Comparison of ENCODE assay signal across 8 cellular contexts in the genomic region with DNA sequence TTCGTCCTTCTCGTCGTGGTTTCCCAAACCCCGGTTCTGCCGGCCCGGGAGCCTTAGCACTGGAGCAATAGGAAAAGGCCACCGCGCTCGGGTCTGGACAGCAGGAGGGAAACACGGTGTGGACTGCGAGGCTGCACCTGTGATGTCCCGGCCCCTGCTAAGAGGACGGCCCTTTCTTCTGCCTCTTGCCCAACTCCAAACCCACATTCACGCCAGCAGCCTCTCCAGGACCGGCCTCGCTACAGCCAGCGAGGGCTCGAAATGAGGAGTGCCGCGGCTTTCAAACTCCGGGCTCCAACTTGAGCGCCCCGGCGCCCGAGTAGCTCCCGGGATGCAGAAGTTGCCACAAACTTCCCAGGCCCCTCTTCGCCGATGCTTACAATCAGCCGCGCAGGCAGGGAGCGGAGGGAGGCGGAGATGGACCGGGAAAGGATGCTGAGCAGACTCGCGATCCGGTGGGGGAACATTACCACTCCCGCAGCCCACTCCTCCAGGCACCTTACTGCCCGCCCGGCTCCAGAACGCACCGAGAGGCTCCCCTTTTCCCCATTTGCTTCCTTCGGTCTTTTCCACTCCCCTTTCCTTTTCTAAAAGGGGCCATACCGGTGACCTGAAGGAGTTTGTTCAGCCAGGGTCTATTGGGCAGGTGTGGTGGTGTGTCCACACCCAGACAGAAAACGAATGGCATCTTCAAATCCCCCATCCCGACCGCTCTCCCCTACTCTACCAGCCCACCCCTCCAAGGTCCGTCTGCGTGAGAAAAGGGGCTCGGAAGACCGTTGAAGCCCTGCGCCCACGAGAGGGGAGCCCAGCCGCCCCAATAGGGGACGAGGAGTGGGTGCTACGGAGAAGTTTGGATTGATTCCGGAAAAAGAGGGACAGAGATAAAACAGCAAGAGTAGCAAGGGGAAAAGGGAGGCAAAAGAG. TPM values are rescaled to one million over a fixed set of nuclear protein-coding genes. Genes with fewer than 3 reads are reported as not detected.
DNase-seq lines count a peak whose midpoint lies in the region; ATAC-seq and TF ChIP-seq lines count a peak whose summit lies in the region.

No MANE protein-coding gene starts in this region.

- TSS peak; percentile 23 for BruUV-seq in PC-9 (replicated peaks; lab: Mats Ljungman, UMichigan)

- peak overlapping the region; percentile 99 for H2AFZ ChIP-seq in PC-9

- H3K4me1 ChIP-seq in PC-9 (replicated peaks; ENCODE audit: insufficient read depth) (peaks cover 24% of the 10 kb centered on the region), body of pancreas (peaks cover 25% of the 10 kb centered on the region)

- DNase-seq in ELR (ENCODE audit: low read depth) (peak; percentile 11), PC-9 (no peak), body of pancreas (peak; percentile 29 to 49 (median 40)), islet precursor cell (peak; percentile 71)
- DNase-seq in stimulated activated CD4-positive, alpha-beta T cell treated with anti-CD3 and anti-CD28 coated beads, Interleukin-12 subunit alpha, Interleukin-12 subunit beta, amount 100 ng/mL, for 4 hours: peak; percentile 30

- H3K79me2 ChIP-seq in PC-9 (ENCODE audit: low read depth): no peaks in the 10 kb centered on the region

- peak; percentile 15 for ATAC-seq in body of pancreas
- no peak for ATAC-seq in HG02759 (IDR thresholded peaks at IDR 0.05; ENCODE audit: unreplicated experiment)
- ATAC-seq in GM19397 (IDR thresholded peaks at IDR 0.05; ENCODE audit: unreplicated experiment): no peak
- ATAC-seq in HG02623 (IDR thresholded peaks at IDR 0.05; ENCODE audit: unreplicated experiment): no peak

- H3K9me3 ChIP-seq in PC-9 (ENCODE audit: insufficient read depth, low read depth) (no peaks in the 10 kb centered on the region), body of pancreas (no peaks in the 10 kb centered on the region)

- CTCF ChIA-PET in PC-9 (lab: Charles Lee): no interaction called here

- no peaks in the 10 kb centered on the region for H3K36me3 ChIP-seq in PC-9 (ENCODE audit: low read depth)
- no peaks in the 10 kb centered on the region for H3K36me3 ChIP-seq in body of pancreas (replicated peaks in 1 of 2; ENCODE audit: insufficient read depth in 1 of 2, low read depth in 2 of 2)

- WGBS in body of pancreas, 2 donors: 0 to 1% methylated on average over 54 to 56 of the region's 56 CpGs

- H4K20me1 ChIP-seq in PC-9 (ENCODE audit: insufficient read depth): no peaks in the 10 kb centered on the region

- no peaks in the 10 kb centered on the region for H3K9me2 ChIP-seq in PC-9 (ENCODE audit: insufficient read depth)

- H3K4me3 ChIP-seq in PC-9: peak overlapping the region; percentile 98
- H3K4me3 ChIP-seq in body of pancreas: peak overlapping the region; percentile 25 to 71

- H3K27me3 ChIP-seq in PC-9 (ENCODE audit: insufficient read depth, low read depth) (no peaks in the 10 kb centered on the region), body of pancreas (no peaks in the 10 kb centered on the region)

- TF ChIP-seq CTCF in PC-9 (conservative IDR thresholded peaks at IDR 0.05) (no peak), body of pancreas (IDR thresholded peaks at IDR 0.05) (no peak)

- peak overlapping the region; percentile 99 for H3K4me2 ChIP-seq in PC-9

- intact Hi-C loops in PC-9 (cut with micrococcal nuclease; ENCODE audit: unreplicated experiment) (loop anchor here (1.0 to 2.0 kb wide), 2 partner anchors 21 to 315 kb away; no protein-coding TSS in a partner anchor), body of pancreas (cut with DNase I) (no loop called here)

- no peaks in the 10 kb centered on the region for H3F3A ChIP-seq in PC-9 (ENCODE audit: insufficient read depth, low read depth)

- H3K27ac ChIP-seq in PC-9 (no peak overlapping the region), body of pancreas (peak overlapping the region; percentile 42 to 82 (median 72))

- peak in 1 of 3 donors; percentile 13 for TF ChIP-seq POLR2A in body of pancreas (IDR thresholded peaks at IDR 0.05)

- POLR2A ChIA-PET in PC-9 (lab: Charles Lee; ENCODE audit: unreplicated experiment): no interaction called here

RNA-seq across cellular contexts. Expression of a gene that starts 18.8 kb away (rescaled TPM):
- 25.4 and 28.7 TPM in 2 replicates for total RNA-seq in PC-9 (2021)
- total RNA-seq in body of pancreas: 10 to 100 TPM; 36.1 to 50.8 TPM

Comparison
In these comparisons a context has a peak if more than half of its experiments do, and no peak if none do; other contexts are left out.
1. DNase-seq: peak in ELR (single experiment), body of pancreas (4 of 4), islet precursor cell (single experiment) and stimulated activated CD4-positive, alpha-beta T cell treated with anti-CD3 and anti-CD28 coated beads, Interleukin-12 subunit alpha, Interleukin-12 subunit beta, amount 100 ng/mL, for 4 hours (single experiment); none in PC-9 (0 of 2).